Comparison of ENCODE assay signal across 8 cellular contexts in genomic region chr9:92716557-92716956, GRCh38. TPM values are rescaled to one million over a fixed set of nuclear protein-coding genes. Genes with fewer than 3 reads are reported as not detected.
DNase-seq lines count a peak whose midpoint lies in the region; ATAC-seq, FAIRE-seq and TF ChIP-seq lines count a peak whose summit lies in the region.

No MANE protein-coding gene starts in this region.

- no peak for TF ChIP-seq POLR2A in prostate gland (IDR thresholded peaks at IDR 0.05)
- TF ChIP-seq POLR2A in vagina (IDR thresholded peaks at IDR 0.05), result no peak

- intact Hi-C loops in CD4-positive, alpha-beta memory T cell (cut with micrococcal nuclease), result loop anchor here (1.0 to 2.0 kb wide), 3 partner anchors 46 to 238 kb away; partner anchors contain the start of genes BICD2 and IPPK
- intact Hi-C loops in prostate gland (cut with DNase I) (no loop called here), vagina (cut with DNase I) (no loop called here)

- FAIRE-seq in frontal cortex (lab: Jason Lieb, UNC), result no peak

- H2BK15ac ChIP-seq in H9 (ENCODE audit: low read depth, low read length), result no peak overlapping the region

- no peaks in the 10 kb centered on the region for H3K27me3 Mint-ChIP-seq in CD4-positive, alpha-beta memory T cell
- H3K27me3 Mint-ChIP-seq in H9 (ENCODE audit: low read depth), result no peaks in the 10 kb centered on the region

- H3K79me1 ChIP-seq in H9 (ENCODE audit: insufficient read depth, low read depth, low read length, poor library complexity, severe bottlenecking), result no peaks in the 10 kb centered on the region

- H3K56ac ChIP-seq in H9 (ENCODE audit: insufficient read length, low read depth, low read length), result no peak overlapping the region

- H3K23ac ChIP-seq in H9 (ENCODE audit: insufficient read length, low read depth, low read length), result no peak overlapping the region

- H3K9me3 ChIP-seq in CD4-positive, alpha-beta memory T cell (ENCODE audit: control insufficient read depth in 1 of 2, low read length in 2 of 2), result no peaks in the 10 kb centered on the region
- H3K9me3 ChIP-seq in H9 (ENCODE audit: control insufficient read depth, low read depth, low read length) (no peaks in the 10 kb centered on the region), OCI-LY3 (ENCODE audit: insufficient read depth, low read length) (no peaks in the 10 kb centered on the region), prostate gland (no peaks in the 10 kb centered on the region), vagina (no peaks in the 10 kb centered on the region)

- no peak for ATAC-seq in GM21515 (IDR thresholded peaks at IDR 0.05; ENCODE audit: unreplicated experiment)

- H3K14ac ChIP-seq in H9 (ENCODE audit: insufficient read depth, low read length), result no peak overlapping the region

- no peak overlapping the region for H3K4me3 ChIP-seq in CD4-positive, alpha-beta memory T cell (ENCODE audit: low read length in 2 of 2)
- no peak overlapping the region for H3K4me3 ChIP-seq in OCI-LY3 (ENCODE audit: low read length)
- no peak overlapping the region for H3K4me3 ChIP-seq in prostate gland
- H3K4me3 ChIP-seq in vagina, result no peak overlapping the region

- WGBS in H9 (ENCODE audit: extremely low coverage, insufficient read length, low lambda C conversion rate), result no CpG with 5 or more reads among the region's 4 CpGs
- WGBS in prostate gland, result 34% methylated on average over 4 of the region's 4 CpGs

- peaks cover 34 to 83% of the 10 kb centered on the region in 2 donors for H3K36me3 Mint-ChIP-seq in CD4-positive, alpha-beta memory T cell
- H3K36me3 Mint-ChIP-seq in H9 (ENCODE audit: insufficient read depth in 1 of 3, low read depth in 3 of 3), result peaks cover 31 to 82% (median 71%) of the 10 kb centered on the region in 3 experiments; a peak in 6 of 7 replicates

- no peak overlapping the region for H2BK12ac ChIP-seq in H9 (ENCODE audit: insufficient read length, low read depth, low read length)

- no peaks in the 10 kb centered on the region for H3K23me2 ChIP-seq in H9 (ENCODE audit: insufficient read length, low read depth, low read length, poor library complexity, severe bottlenecking)

- TF ChIP-seq CTCF in H9 (conservative IDR thresholded peaks at IDR 0.05) (peak; percentile 95), OCI-LY3 (IDR thresholded peaks at IDR 0.05; ENCODE audit: low read depth, low read length) (peak; percentile 92), prostate gland (IDR thresholded peaks at IDR 0.05) (peak; percentile 88 to 93 (median 90)), vagina (IDR thresholded peaks at IDR 0.05) (peak; percentile 74 to 94 (median 87))

- no peak overlapping the region for H3K4ac ChIP-seq in H9 (ENCODE audit: low read depth, low read length)

- no peak overlapping the region for H2BK20ac ChIP-seq in H9 (ENCODE audit: low read depth, low read length, poor library complexity, severe bottlenecking)

- peaks cover 19% of the 10 kb centered on the region for H3K4me1 ChIP-seq in CD4-positive, alpha-beta memory T cell (ENCODE audit: insufficient read depth, low read length)
- H3K4me1 ChIP-seq in H9 (ENCODE audit: insufficient read depth, low read length), result no peaks in the 10 kb centered on the region
- H3K4me1 ChIP-seq in OCI-LY3 (ENCODE audit: low read length), result peaks cover 39% of the 10 kb centered on the region
- no peaks in the 10 kb centered on the region for H3K4me1 ChIP-seq in prostate gland (replicated peaks)
- peaks cover 36% of the 10 kb centered on the region for H3K4me1 ChIP-seq in vagina

- POLR2A ChIA-PET in CD4-positive, alpha-beta memory T cell (lab: Charles Lee; ENCODE audit: partially characterized antibody), result interaction anchor here (1.0 to 2.8 kb wide), 4 partner anchors 46 to 75 kb away, joined by 3 to 11 read pairs (median 6); partner anchors contain the start of genes BICD2 and IPPK

- no peak overlapping the region for H2AK5ac ChIP-seq in H9 (ENCODE audit: insufficient read length, low read length)

- CTCF ChIA-PET in CD4-positive, alpha-beta memory T cell (lab: Charles Lee; ENCODE audit: partially characterized antibody), result interaction anchor here (0.9 to 10.6 kb wide), 17 partner anchors 9 to 82 kb away, joined by 3 to 157 read pairs (median 3); partner anchors contain the start of gene IPPK

- H4K5ac ChIP-seq in H9 (ENCODE audit: insufficient read length, low read depth, low read length), result no peak overlapping the region

- H2BK120ac ChIP-seq in H9 (ENCODE audit: low read depth, low read length, poor library complexity, severe bottlenecking), result no peak overlapping the region

- H3K27ac ChIP-seq in CD4-positive, alpha-beta memory T cell (ENCODE audit: low read depth, low read length), result no peak overlapping the region
- H3K27ac ChIP-seq in H9 (ENCODE audit: insufficient read length, low read depth, low read length), result no peak overlapping the region
- peak overlapping the region; percentile 40; the same call in 1 of the 2 replicates for H3K27ac ChIP-seq in OCI-LY3 (ENCODE audit: low read length)
- H3K27ac ChIP-seq in prostate gland, result no peak overlapping the region
- peak overlapping the region; percentile 70 for H3K27ac ChIP-seq in vagina

- peaks cover 15 to 29% (median 17%) of the 10 kb centered on the region in 4 donors for H3K4me1 Mint-ChIP-seq in CD4-positive, alpha-beta memory T cell
- no peaks in the 10 kb centered on the region for H3K4me1 Mint-ChIP-seq in H9

- H2BK5ac ChIP-seq in H9 (ENCODE audit: insufficient read length, low read length), result no peak overlapping the region

- H3K9ac ChIP-seq in H9 (ENCODE audit: extremely low read depth, insufficient read length, low read length) (no peak overlapping the region), OCI-LY3 (ENCODE audit: low read length) (no peak overlapping the region)

- H3K9me3 Mint-ChIP-seq in CD4-positive, alpha-beta memory T cell, result no peaks in the 10 kb centered on the region
- H3K9me3 Mint-ChIP-seq in H9, result no peaks in the 10 kb centered on the region

- H4K91ac ChIP-seq in H9 (ENCODE audit: insufficient read length, low read depth, low read length), result no peak overlapping the region

- H2AFZ ChIP-seq in H9 (ENCODE audit: low read length) (no peak overlapping the region), OCI-LY3 (ENCODE audit: low read depth, low read length) (no peak overlapping the region)

- peak overlapping the region; percentile 15 to 74 (median 48) for H3K27ac Mint-ChIP-seq in CD4-positive, alpha-beta memory T cell
- H3K27ac Mint-ChIP-seq in H9, result no peak overlapping the region

- H4K8ac ChIP-seq in H9 (replicated peaks; ENCODE audit: insufficient read length, low read depth, low read length), result no peak overlapping the region

- H4K20me1 ChIP-seq in H9 (ENCODE audit: control insufficient read depth, insufficient read depth, insufficient read length), result peaks cover 2% of the 10 kb centered on the region
- H4K20me1 ChIP-seq in OCI-LY3 (ENCODE audit: insufficient read depth, low read length), result peaks cover 13% of the 10 kb centered on the region; the same call in 1 of the 2 replicates

- no peaks in the 10 kb centered on the region for H3K27me3 ChIP-seq in CD4-positive, alpha-beta memory T cell (ENCODE audit: insufficient read depth, low read length)
- no peaks in the 10 kb centered on the region for H3K27me3 ChIP-seq in H9 (ENCODE audit: insufficient read depth, low read length)
- H3K27me3 ChIP-seq in OCI-LY3 (ENCODE audit: low read depth, low read length), result no peaks in the 10 kb centered on the region
- H3K27me3 ChIP-seq in prostate gland (replicated peaks; ENCODE audit: insufficient read depth), result no peaks in the 10 kb centered on the region
- H3K27me3 ChIP-seq in vagina, result no peaks in the 10 kb centered on the region

- no peak overlapping the region for H3T11ph ChIP-seq in H9 (ENCODE audit: low read length)

- peak; percentile 60 to 76 (median 72) for DNase-seq in CD4-positive, alpha-beta memory T cell
- DNase-seq in H9, result peak; percentile 83
- peak; percentile 71 for DNase-seq in activated T-helper 1 cell treated with Interleukin-2 at 50 U/mL for 16 hours (ENCODE audit: low read depth)
- DNase-seq in frontal cortex (ENCODE audit: low spot score in 2 of 2), result peak; percentile 72 to 74
- DNase-seq in prostate gland (ENCODE audit: low spot score), result peak; percentile 53
- peak in 1 of 2 donors; percentile 86 for DNase-seq in vagina (ENCODE audit: extremely low spot score in 2 of 2)

- no peak overlapping the region for H3K18ac ChIP-seq in H9 (ENCODE audit: insufficient read length, low read depth, low read length)

- H3K79me2 ChIP-seq in H9 (ENCODE audit: insufficient read depth, low read length), result no peaks in the 10 kb centered on the region
- no peaks in the 10 kb centered on the region for H3K79me2 ChIP-seq in OCI-LY3 (ENCODE audit: low read length)

- H3K36me3 ChIP-seq in CD4-positive, alpha-beta memory T cell (ENCODE audit: insufficient read depth, low read length), result peaks cover 64% of the 10 kb centered on the region
- H3K36me3 ChIP-seq in OCI-LY3 (replicated peaks; ENCODE audit: low read depth, low read length) (peaks cover 61% of the 10 kb centered on the region), prostate gland (peaks cover 12 to 30% of the 10 kb centered on the region in 2 donors), vagina (peaks cover 0 to 78% of the 10 kb centered on the region in 2 donors)

- H3K4me2 ChIP-seq in H9 (ENCODE audit: insufficient read depth, insufficient read length, low read length) (no peak overlapping the region), OCI-LY3 (ENCODE audit: low read length) (peak overlapping the region; percentile 24; the same call in 1 of the 2 replicates)

- no peak overlapping the region for H3K4me3 Mint-ChIP-seq in CD4-positive, alpha-beta memory T cell
- no peak overlapping the region for H3K4me3 Mint-ChIP-seq in H9

RNA-seq across cellular contexts. Expression of gene IPPK, which starts 46.6 kb away (rescaled TPM):
- 1 to 10 TPM; 7.2 to 7.9 TPM for total RNA-seq in CD4-positive, alpha-beta memory T cell
- 1 to 10 TPM; 6.3 to 7.5 TPM for polyA plus RNA-seq in CD4-positive, alpha-beta memory T cell
- total RNA-seq in H9 (2021) (10.7 and 12.9 TPM in 2 replicates), frontal cortex (13.5 TPM), prostate gland (10 to 100 TPM; 10.3 to 14.0 TPM), vagina (39.5 TPM)

RNA-seq across cellular contexts. Expression of gene BICD2, which starts 48.1 kb away (rescaled TPM):
- 10 to 100 TPM; 33.4 to 34.2 TPM for total RNA-seq in CD4-positive, alpha-beta memory T cell
- 10 to 100 TPM in 1 of 2 donors, 1 to 10 TPM in 1; 3.8 to 20.1 TPM for polyA plus RNA-seq in CD4-positive, alpha-beta memory T cell
- total RNA-seq in H9 (2021) (21.2 and 22.3 TPM in 2 replicates), frontal cortex (31.0 TPM), prostate gland (10 to 100 TPM; 22.2 to 48.3 TPM), vagina (82.7 TPM)

Comparison
In these comparisons a context has a peak if more than half of its experiments do, and no peak if none do; other contexts are left out.
1. H3K27ac ChIP-seq: peak in OCI-LY3 (single experiment) and vagina (single experiment); none in CD4-positive, alpha-beta memory T cell (single experiment), H9 (single experiment) and prostate gland (0 of 2).
2. H3K27ac Mint-ChIP-seq: peak in CD4-positive, alpha-beta memory T cell (7 of 7); none in H9 (0 of 3).
3. Peak in every context shown above with its lines, with median percentiles within 50 percentile points of each other: CTCF ChIP-seq.